ENCODE assay signal across 31 cellular contexts in genomic region chr6:38586992-38587391, GRCh38. TPM values are rescaled to one million over a fixed set of nuclear protein-coding genes. Genes with fewer than 3 reads are reported as not detected.
DNase-seq lines count a peak whose midpoint lies in the region; ATAC-seq lines count a peak whose summit lies in the region.
"Had no signal": no experiment of that assay in that cellular context is flagged by ENCODE, and none has a peak within 500 bp of the region (broad histone marks: within the 10 kb centered on the region; RNA-seq: fewer than 3 reads in every experiment).

No MANE protein-coding gene starts in this region.

- no peaks in the 10 kb centered on the region for H3K27me3 Mint-ChIP-seq in T-helper 17 cell
- H3K27me3 Mint-ChIP-seq: B cell; CD4-positive, alpha-beta memory T cell; CD4-positive, alpha-beta T cell; CD4-positive, CD25-positive, alpha-beta regulatory T cell; CD8-positive, alpha-beta memory T cell had no signal

- DNase-seq in Right ventricle myocardium inferior (ENCODE audit: missing footprints), result peak; percentile 60
- DNase-seq in right cardiac atrium, result no peak
- DNase-seq in T-helper 17 cell, result no peak
- DNase-seq: 8988T; ACHN; AML-193; BE2C; C1 segment of cervical spinal cord; Caco-2; Calu3; CD4-positive, alpha-beta memory T cell; CD4-positive, alpha-beta T cell; CD4-positive, CD25-positive, alpha-beta regulatory T cell; CD8-positive, alpha-beta memory T cell; CD8-positive, alpha-beta T cell; COR-L47; DMS 273 treated with DMSO at 0.1 percent for 48 hours; DMS153; DMS53; DMS79; DMS79 treated with DMSO at 0.1 percent for 48 hours; DND-41; EL had no signal

- H3K27ac ChIP-seq in right cardiac atrium (ENCODE audit: low read length), result no peak overlapping the region
- H3K27ac ChIP-seq: 22Rv1; A549; BLaER1; BLaER1 treated with 17β-estradiol and CSF1 and Interleukin-3, amounts not matched to agents 10 nM and 100 nM; C4-2B had no signal

- no peaks in the 10 kb centered on the region for H3K4me1 ChIP-seq in right cardiac atrium (ENCODE audit: control insufficient read depth, insufficient read depth, low read length)
- H3K4me1 ChIP-seq: BLaER1; BLaER1 treated with 17β-estradiol and CSF1 and Interleukin-3, amounts not matched to agents 10 nM and 100 nM had no signal

- H3K36me3 Mint-ChIP-seq in T-helper 17 cell (ENCODE audit: low read depth), result peaks cover 5% of the 10 kb centered on the region

- ATAC-seq in Right ventricle myocardium inferior (no peak), right cardiac atrium (no peak), T-helper 17 cell (no peak), GM19397 (IDR thresholded peaks at IDR 0.05; ENCODE audit: unreplicated experiment) (no peak)
- ATAC-seq: A549; CD8-positive, alpha-beta T cell had no signal

- no peaks in the 10 kb centered on the region for H3K4me1 Mint-ChIP-seq in T-helper 17 cell
- H3K4me1 Mint-ChIP-seq: B cell, CD14-positive monocyte had no signal

- H3K4me3 Mint-ChIP-seq in T-helper 17 cell, result no peak overlapping the region
- H3K4me3 Mint-ChIP-seq: B cell; CD14-positive monocyte; CD4-positive, alpha-beta memory T cell; CD4-positive, alpha-beta T cell; CD4-positive, CD25-positive, alpha-beta regulatory T cell; CD8-positive, alpha-beta memory T cell; CD8-positive, alpha-beta T cell had no signal

- no peak overlapping the region for H3K4me3 ChIP-seq in right cardiac atrium (ENCODE audit: low read length)
- H3K4me3 ChIP-seq: A549; BLaER1; BLaER1 treated with 17β-estradiol and CSF1 and Interleukin-3, amounts not matched to agents 10 nM and 100 nM had no signal

- intact Hi-C loops in Right ventricle myocardium inferior (cut with DNase I), result no loop called here
- intact Hi-C loops in right cardiac atrium (cut with DNase I), result no loop called here

- peak overlapping the region; percentile 83 for H3K27ac Mint-ChIP-seq in T-helper 17 cell
- H3K27ac Mint-ChIP-seq: B cell; CD14-positive monocyte; CD4-positive, alpha-beta T cell; CD4-positive, CD25-positive, alpha-beta regulatory T cell; CD8-positive, alpha-beta T cell had no signal

- H3K9me3 ChIP-seq in right cardiac atrium (ENCODE audit: control insufficient read depth, low read length) (no peaks in the 10 kb centered on the region), T-helper 17 cell (ENCODE audit: control insufficient read depth, low read length, poor library complexity, severe bottlenecking) (no peaks in the 10 kb centered on the region)
- H3K9me3 ChIP-seq: A549; BE2C; BLaER1; BLaER1 treated with 17β-estradiol and CSF1 and Interleukin-3, amounts not matched to agents 10 nM and 100 nM; Caco-2 had no signal

- WGBS in right cardiac atrium, result over 99% methylated on average over 6 of the region's 6 CpGs

- H3K27me3 ChIP-seq in right cardiac atrium (ENCODE audit: control insufficient read depth, insufficient read depth), result no peaks in the 10 kb centered on the region
- H3K27me3 ChIP-seq: BE2C; BLaER1; BLaER1 treated with 17β-estradiol and CSF1 and Interleukin-3, amounts not matched to agents 10 nM and 100 nM had no signal

RNA-seq across cellular contexts. Expression of gene BTBD9, which starts 52.7 kb away (rescaled TPM):
- total RNA-seq in Right ventricle myocardium inferior (16.8 TPM), right cardiac atrium (10 to 100 TPM; 23.5 to 24.6 (median 23.8) TPM), T-helper 17 cell (10 to 100 TPM; 61.3 to 63.5 TPM)
- 9.8 TPM for polyA plus RNA-seq in right cardiac atrium
